Comparison of ENCODE assay signal across 1 cellular context in the genomic region with DNA sequence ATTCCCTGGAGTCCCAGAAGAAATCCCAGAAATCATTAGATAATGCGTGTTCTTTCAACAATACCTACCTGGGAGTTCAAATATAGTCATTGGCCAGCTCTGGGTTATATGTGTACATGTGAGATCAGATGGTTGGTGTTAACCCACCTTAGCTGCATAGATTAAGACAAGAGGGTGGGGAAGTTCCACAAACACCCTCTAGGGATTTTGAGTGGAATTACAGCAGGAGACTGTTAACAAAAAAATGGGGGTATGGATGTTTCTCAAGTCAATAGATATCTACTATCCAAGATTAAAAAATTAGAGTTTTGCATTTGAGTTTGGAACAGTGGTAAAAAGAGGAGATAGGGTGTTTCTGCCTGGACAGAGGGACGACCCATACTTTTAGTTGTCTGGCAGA.
TF ChIP-seq lines count a peak whose summit lies in the region.

No MANE protein-coding gene starts in this region.

TF ChIP-seq in HepG2, 621 proteins besides CTCF, POLR2A, EP300 and RAD21 (continued from another document):
- TF ChIP-seq, protein P1, sequence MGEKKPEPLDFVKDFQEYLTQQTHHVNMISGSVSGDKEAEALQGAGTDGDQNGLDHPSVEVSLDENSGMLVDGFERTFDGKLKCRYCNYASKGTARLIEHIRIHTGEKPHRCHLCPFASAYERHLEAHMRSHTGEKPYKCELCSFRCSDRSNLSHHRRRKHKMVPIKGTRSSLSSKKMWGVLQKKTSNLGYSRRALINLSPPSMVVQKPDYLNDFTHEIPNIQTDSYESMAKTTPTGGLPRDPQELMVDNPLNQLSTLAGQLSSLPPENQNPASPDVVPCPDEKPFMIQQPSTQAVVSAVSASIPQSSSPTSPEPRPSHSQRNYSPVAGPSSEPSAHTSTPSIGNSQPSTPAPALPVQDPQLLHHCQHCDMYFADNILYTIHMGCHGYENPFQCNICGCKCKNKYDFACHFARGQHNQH (CRISPR knock-in tag; IDR thresholded peaks at IDR 0.05): no peak
- no peak for TF ChIP-seq RBFOX2 (IDR thresholded peaks at IDR 0.05; ENCODE audit: low read depth, low read length)
- TF ChIP-seq KLF11 (CRISPR knock-in tag; IDR thresholded peaks at IDR 0.05): no peak
- no peak for TF ChIP-seq CEBPG (CRISPR knock-in tag; IDR thresholded peaks at IDR 0.05)
- TF ChIP-seq, protein P2, sequence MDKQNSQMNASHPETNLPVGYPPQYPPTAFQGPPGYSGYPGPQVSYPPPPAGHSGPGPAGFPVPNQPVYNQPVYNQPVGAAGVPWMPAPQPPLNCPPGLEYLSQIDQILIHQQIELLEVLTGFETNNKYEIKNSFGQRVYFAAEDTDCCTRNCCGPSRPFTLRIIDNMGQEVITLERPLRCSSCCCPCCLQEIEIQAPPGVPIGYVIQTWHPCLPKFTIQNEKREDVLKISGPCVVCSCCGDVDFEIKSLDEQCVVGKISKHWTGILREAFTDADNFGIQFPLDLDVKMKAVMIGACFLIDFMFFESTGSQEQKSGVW (CRISPR knock-in tag; IDR thresholded peaks at IDR 0.05; ENCODE audit: borderline replicate concordance): no peak
- TF ChIP-seq, protein P3, sequence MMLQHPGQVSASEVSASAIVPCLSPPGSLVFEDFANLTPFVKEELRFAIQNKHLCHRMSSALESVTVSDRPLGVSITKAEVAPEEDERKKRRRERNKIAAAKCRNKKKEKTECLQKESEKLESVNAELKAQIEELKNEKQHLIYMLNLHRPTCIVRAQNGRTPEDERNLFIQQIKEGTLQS (CRISPR knock-in tag; IDR thresholded peaks at IDR 0.05): no peak
- no peak for TF ChIP-seq ZBTB20 (CRISPR knock-in tag; IDR thresholded peaks at IDR 0.05; ENCODE audit: borderline replicate concordance, low read depth)
- TF ChIP-seq GFI1 (CRISPR knock-in tag; IDR thresholded peaks at IDR 0.05; ENCODE audit: borderline replicate concordance): no peak
- TF ChIP-seq, protein P4, sequence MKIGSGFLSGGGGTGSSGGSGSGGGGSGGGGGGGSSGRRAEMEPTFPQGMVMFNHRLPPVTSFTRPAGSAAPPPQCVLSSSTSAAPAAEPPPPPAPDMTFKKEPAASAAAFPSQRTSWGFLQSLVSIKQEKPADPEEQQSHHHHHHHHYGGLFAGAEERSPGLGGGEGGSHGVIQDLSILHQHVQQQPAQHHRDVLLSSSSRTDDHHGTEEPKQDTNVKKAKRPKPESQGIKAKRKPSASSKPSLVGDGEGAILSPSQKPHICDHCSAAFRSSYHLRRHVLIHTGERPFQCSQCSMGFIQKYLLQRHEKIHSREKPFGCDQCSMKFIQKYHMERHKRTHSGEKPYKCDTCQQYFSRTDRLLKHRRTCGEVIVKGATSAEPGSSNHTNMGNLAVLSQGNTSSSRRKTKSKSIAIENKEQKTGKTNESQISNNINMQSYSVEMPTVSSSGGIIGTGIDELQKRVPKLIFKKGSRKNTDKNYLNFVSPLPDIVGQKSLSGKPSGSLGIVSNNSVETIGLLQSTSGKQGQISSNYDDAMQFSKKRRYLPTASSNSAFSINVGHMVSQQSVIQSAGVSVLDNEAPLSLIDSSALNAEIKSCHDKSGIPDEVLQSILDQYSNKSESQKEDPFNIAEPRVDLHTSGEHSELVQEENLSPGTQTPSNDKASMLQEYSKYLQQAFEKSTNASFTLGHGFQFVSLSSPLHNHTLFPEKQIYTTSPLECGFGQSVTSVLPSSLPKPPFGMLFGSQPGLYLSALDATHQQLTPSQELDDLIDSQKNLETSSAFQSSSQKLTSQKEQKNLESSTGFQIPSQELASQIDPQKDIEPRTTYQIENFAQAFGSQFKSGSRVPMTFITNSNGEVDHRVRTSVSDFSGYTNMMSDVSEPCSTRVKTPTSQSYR (CRISPR knock-in tag; IDR thresholded peaks at IDR 0.05; ENCODE audit: borderline replicate concordance): no peak
- TF ChIP-seq ZFP36 (IDR thresholded peaks at IDR 0.05; ENCODE audit: borderline replicate concordance, low read depth, low read length, partially characterized antibody): no peak
TF ChIP-seq in HepG2: peak in this region for 0.
